Comparison of ENCODE assay signal across 21 cellular contexts in genomic region chr2:72349016-72349415, GRCh38.
DNase-seq lines count a peak whose midpoint lies in the region; ATAC-seq, FAIRE-seq and TF ChIP-seq lines count a peak whose summit lies in the region.
"Had no signal": no experiment of that assay in that cellular context is flagged by ENCODE, and none has a peak within 500 bp of the region (broad histone marks: within the 10 kb centered on the region; RNA-seq: fewer than 3 reads in every experiment).

No MANE protein-coding gene starts in this region.

- peaks cover 7% of the 10 kb centered on the region for H3K36me3 Mint-ChIP-seq in activated naive CD8-positive, alpha-beta T cell treated with anti-CD3 and anti-CD28 coated beads, Interleukin-2, amount 50 U/mL, for 24 hours (ENCODE audit: low read depth)

- ATAC-seq in activated naive CD8-positive, alpha-beta T cell treated with anti-CD3 and anti-CD28 coated beads, Interleukin-2, amount 50 U/mL, for 24 hours = no peak
- ATAC-seq: GM23338, HCT116 had no signal

- FAIRE-seq in endothelial cell of umbilical vein (lab: Jason Lieb, UNC) = peak; percentile 15
- FAIRE-seq: A204.1, GM12891, GM18507 had no signal

- H3K9me3 ChIP-seq in A673 (ENCODE audit: low read depth, low read length, poor library complexity, severe bottlenecking) (no peaks in the 10 kb centered on the region), endothelial cell of umbilical vein (replicated peaks; ENCODE audit: control insufficient read depth, insufficient read depth, low read length) (no peaks in the 10 kb centered on the region)

- no peak overlapping the region for H3K27ac ChIP-seq in A673 (ENCODE audit: low read depth, low read length, poor library complexity, severe bottlenecking)
- no peak overlapping the region for H3K27ac ChIP-seq in endothelial cell of umbilical vein (ENCODE audit: insufficient read depth, low read depth, low read length)
- H3K27ac ChIP-seq: 22Rv1 had no signal

- no peak overlapping the region for H3K9ac ChIP-seq in endothelial cell of umbilical vein (replicated peaks; ENCODE audit: extremely low read depth, insufficient read depth, low read length)

- no peaks in the 10 kb centered on the region for H3K4me1 Mint-ChIP-seq in activated naive CD8-positive, alpha-beta T cell treated with anti-CD3 and anti-CD28 coated beads, Interleukin-2, amount 50 U/mL, for 24 hours
- H3K4me1 Mint-ChIP-seq: CD4-positive, alpha-beta memory T cell had no signal

- no peak overlapping the region for H3K27ac Mint-ChIP-seq in activated naive CD8-positive, alpha-beta T cell treated with anti-CD3 and anti-CD28 coated beads, Interleukin-2, amount 50 U/mL, for 24 hours
- H3K27ac Mint-ChIP-seq: CD4-positive, alpha-beta memory T cell; GM23338; H9 had no signal

- no peaks in the 10 kb centered on the region for H3K27me3 Mint-ChIP-seq in activated naive CD8-positive, alpha-beta T cell treated with anti-CD3 and anti-CD28 coated beads, Interleukin-2, amount 50 U/mL, for 24 hours
- H3K27me3 Mint-ChIP-seq: CD4-positive, alpha-beta memory T cell had no signal

- no peak overlapping the region for H3K4me3 Mint-ChIP-seq in activated naive CD8-positive, alpha-beta T cell treated with anti-CD3 and anti-CD28 coated beads, Interleukin-2, amount 50 U/mL, for 24 hours
- H3K4me3 Mint-ChIP-seq: CD4-positive, alpha-beta memory T cell; GM23338; H9 had no signal

- POLR2A ChIA-PET in A673 (lab: Charles Lee; ENCODE audit: low non-redundant PET) (no interaction called here), endothelial cell of umbilical vein (lab: Charles Lee) (no interaction called here)

- no peaks in the 10 kb centered on the region for H4K20me1 ChIP-seq in endothelial cell of umbilical vein (replicated peaks; ENCODE audit: control insufficient read depth, extremely low read depth, insufficient read depth, low read length)

- dilution Hi-C loops in endothelial cell of umbilical vein (cut with MboI; ENCODE audit: extremely low pct_ligation_motif_present, low sequenced_read_pairs) = no loop called here

- H3K4me3 ChIP-seq in A673 (ENCODE audit: low read depth, low read length, poor library complexity, severe bottlenecking) (no peak overlapping the region), endothelial cell of umbilical vein (replicated peaks in 1 of 3; ENCODE audit: insufficient read depth in 1 of 3, low read depth in 1 of 3, low read length in 3 of 3) (no peak overlapping the region)
- H3K4me3 ChIP-seq: GM23338 had no signal

- H3K4me2 ChIP-seq in endothelial cell of umbilical vein (ENCODE audit: insufficient read depth, low read length) = no peak overlapping the region
- H3K4me2 ChIP-seq: GM23338 had no signal

- DNase-seq in A673 (ENCODE audit: low spot score) (peak; percentile 16), endothelial cell of umbilical vein (ENCODE audit: low read depth, low spot score) (peak; percentile 85), lung microvascular endothelial cell (ENCODE audit: low read depth in 2 of 2) (peak; percentile 37 to 39), NCI-H1694 (lab: John Stamatoyannopoulos, UW) (no peak), NCI-H128 (lab: John Stamatoyannopoulos, UW; ENCODE audit: unreplicated experiment) (no peak)
- DNase-seq in activated naive CD8-positive, alpha-beta T cell treated with anti-CD3 and anti-CD28 coated beads, Interleukin-2, amount 50 U/mL, for 24 hours = no peak
- DNase-seq: ACHN; C1 segment of cervical spinal cord; Calu3; CD4-positive, alpha-beta memory T cell; COR-L47; DMS53; DMS79 treated with DMSO at 0.1 percent for 48 hours; GF-D8; H9 had no signal

- no peaks in the 10 kb centered on the region for H3K79me2 ChIP-seq in endothelial cell of umbilical vein (ENCODE audit: control insufficient read depth, insufficient read depth, low read length)

- peaks cover 6% of the 10 kb centered on the region for H3K4me1 ChIP-seq in A673 (ENCODE audit: insufficient read depth, low read length, poor library complexity, severe bottlenecking)
- H3K4me1 ChIP-seq in endothelial cell of umbilical vein (ENCODE audit: control insufficient read depth, extremely low read depth, insufficient read depth, low read length) = no peaks in the 10 kb centered on the region

- H3K9me3 Mint-ChIP-seq in activated naive CD8-positive, alpha-beta T cell treated with anti-CD3 and anti-CD28 coated beads, Interleukin-2, amount 50 U/mL, for 24 hours = peaks cover 12% of the 10 kb centered on the region

- TF ChIP-seq CTCF in A673 (conservative IDR thresholded peaks at IDR 0.05; ENCODE audit: low read depth, low read length) (no peak), endothelial cell of umbilical vein (IDR thresholded peaks at IDR 0.05; ENCODE audit: extremely low read depth in 1 of 2, insufficient read depth in 1 of 2, low read depth in 1 of 2, low read length in 2 of 2) (no peak)

- intact Hi-C loops in A673 (cut with micrococcal nuclease; ENCODE audit: unreplicated experiment) (no loop called here), endothelial cell of umbilical vein (cut with micrococcal nuclease) (no loop called here)

- TF ChIP-seq POLR2A in endothelial cell of umbilical vein (IDR thresholded peaks at IDR 0.05; ENCODE audit: low read depth, low read length) = no peak

- no peaks in the 10 kb centered on the region for H3K9me1 ChIP-seq in endothelial cell of umbilical vein (replicated peaks; ENCODE audit: control insufficient read depth, extremely low read depth, insufficient read depth, low read length)

- BruUV-seq in A673 (replicated peaks; lab: Mats Ljungman, UMichigan) (no TSS peak), endothelial cell of umbilical vein (replicated peaks; lab: Mats Ljungman, UMichigan) (no TSS peak)

- H2AFZ ChIP-seq in endothelial cell of umbilical vein (ENCODE audit: low read depth, low read length) = no peak overlapping the region
- H2AFZ ChIP-seq: GM23338 had no signal

- H3K36me3 ChIP-seq in A673 (ENCODE audit: insufficient read depth, low read length, poor library complexity, severe bottlenecking) (no peaks in the 10 kb centered on the region), endothelial cell of umbilical vein (ENCODE audit: control insufficient read depth in 2 of 2, extremely low read depth in 1 of 2, insufficient read depth in 2 of 2, low read length in 2 of 2) (no peaks in the 10 kb centered on the region)

- no peaks in the 10 kb centered on the region for H3K27me3 ChIP-seq in A673 (replicated peaks; ENCODE audit: insufficient read depth, low read depth, low read length, poor library complexity)
- H3K27me3 ChIP-seq in endothelial cell of umbilical vein (ENCODE audit: control insufficient read depth in 2 of 2, insufficient read depth in 2 of 2, low read length in 2 of 2) = no peaks in the 10 kb centered on the region

- CTCF ChIA-PET in A673 (lab: Charles Lee) (no interaction called here), endothelial cell of umbilical vein (lab: Charles Lee) (interaction anchor here (0.6 to 1.9 kb wide), 10 partner anchors 11 to 1841 kb away, joined by 3 to 8 read pairs (median 4); no protein-coding TSS in a partner anchor)

TF ChIP-seq in endothelial cell of umbilical vein, 7 proteins besides CTCF, POLR2A, EP300 and RAD21:
- no peak for TF ChIP-seq FOS (IDR thresholded peaks at IDR 0.05; ENCODE audit: borderline replicate concordance, insufficient read depth, low read length)
- TF ChIP-seq MAX (IDR thresholded peaks at IDR 0.05; ENCODE audit: insufficient read depth, insufficient read length) = no peak
- TF ChIP-seq JUN (IDR thresholded peaks at IDR 0.05; ENCODE audit: borderline replicate concordance, insufficient read depth, insufficient read length, low read depth) = no peak
- TF ChIP-seq POLR2AphosphoS5 (IDR thresholded peaks at IDR 0.05; ENCODE audit: insufficient read depth, low read depth, low read length) = no peak
- TF ChIP-seq MYC (IDR thresholded peaks at IDR 0.05; ENCODE audit: low read depth, low read length) = no peak
- TF ChIP-seq GATA2 (IDR thresholded peaks at IDR 0.05; ENCODE audit: insufficient read depth, insufficient read length, low read depth, low read length) = no peak
- TF ChIP-seq EZH2 (IDR thresholded peaks at IDR 0.05; ENCODE audit: borderline replicate concordance, low read depth, low read length, severe bottlenecking) = no peak

Comparison
In these comparisons a context has a peak if more than half of its experiments do, and no peak if none do; other contexts are left out.
1. DNase-seq: peak in A673 (single experiment), endothelial cell of umbilical vein (single experiment) and lung microvascular endothelial cell (2 of 2); none in NCI-H1694 (single experiment), activated naive CD8-positive, alpha-beta T cell treated with anti-CD3 and anti-CD28 coated beads, Interleukin-2, amount 50 U/mL, for 24 hours (single experiment) and NCI-H128 (single experiment).